In the genomic region with DNA sequence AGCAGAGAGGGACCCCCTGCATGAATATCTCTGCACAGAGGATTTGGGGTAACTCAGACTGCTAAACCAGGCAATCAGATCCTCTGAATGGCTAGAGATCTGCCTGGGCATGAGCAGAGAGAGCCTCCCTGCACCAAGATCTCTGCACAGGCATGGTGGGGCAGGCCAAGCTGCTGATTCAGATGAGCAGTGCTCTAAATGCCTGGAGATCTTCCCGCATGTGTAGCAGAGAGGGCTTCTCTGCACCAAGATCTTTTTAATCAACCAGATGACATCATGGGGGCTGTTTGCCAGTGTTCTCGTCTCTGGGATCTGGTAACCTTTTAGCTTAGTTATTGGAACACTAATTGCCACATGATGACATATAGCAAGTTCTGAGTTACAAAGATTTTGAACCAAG, we compare ENCODE assay signal across 13 cellular contexts.
"Had no signal": no experiment of that assay in that cellular context is flagged by ENCODE, and none has a peak within 500 bp of the region (broad histone marks: within the 10 kb centered on the region; RNA-seq: fewer than 3 reads in every experiment).

No MANE protein-coding gene starts in this region.

- H3K4me3 ChIP-seq: gastroesophageal sphincter, lung, right atrium auricular region had no signal

- H3K27me3 Mint-ChIP-seq: naive thymus-derived CD4-positive, alpha-beta T cell had no signal

- H3K36me3 ChIP-seq: gastroesophageal sphincter, right atrium auricular region had no signal

- ATAC-seq: gastroesophageal sphincter; left colon; left ventricle myocardium superior; naive thymus-derived CD4-positive, alpha-beta T cell had no signal

- H3K27ac Mint-ChIP-seq: naive thymus-derived CD4-positive, alpha-beta T cell; nephron progenitor cell had no signal

- H3K27me3 ChIP-seq: gastroesophageal sphincter, right atrium auricular region had no signal

- H3K4me3 Mint-ChIP-seq: naive thymus-derived CD4-positive, alpha-beta T cell; nephron progenitor cell had no signal

- H3K4me1 ChIP-seq: gastroesophageal sphincter, right atrium auricular region had no signal

- H3K27ac ChIP-seq: gastroesophageal sphincter, right atrium auricular region had no signal

- H3K36me3 Mint-ChIP-seq: naive thymus-derived CD4-positive, alpha-beta T cell had no signal

- H3K4me1 Mint-ChIP-seq: naive thymus-derived CD4-positive, alpha-beta T cell; nephron progenitor cell had no signal

- DNase-seq: effector memory CD4-positive, alpha-beta T cell; glutamatergic neuron; left colon; left ventricle myocardium superior; naive thymus-derived CD4-positive, alpha-beta T cell; nephron progenitor cell; posterior cingulate gyrus; small intestine; stimulated activated CD4-positive, alpha-beta T cell treated with anti-CD3 and anti-CD28 coated beads, Interleukin-12 subunit alpha, Interleukin-12 subunit beta, amount 100 ng/mL, for 4 hours; stimulated activated naive CD4-positive, alpha-beta T cell treated with Interleukin-2 at 50 U/mL for 16 hours had no signal
